In genomic region chr1:226046240-226046639, GRCh38 we compare ENCODE assay signal across 1 cellular context.
TF ChIP-seq lines count a peak whose summit lies in the region.

No MANE protein-coding gene starts in this region.

TF ChIP-seq in A549, 52 proteins besides CTCF, POLR2A, EP300 and RAD21 (continued from another document):
- TF ChIP-seq CEBPB (IDR thresholded peaks at IDR 0.05) = no peak
- no peak for TF ChIP-seq POLR2AphosphoS2 (conservative IDR thresholded peaks at IDR 0.05; ENCODE audit: low read length)
- no peak for TF ChIP-seq ESRRA (IDR thresholded peaks at IDR 0.05; ENCODE audit: borderline replicate concordance, low read length)
- no peak for TF ChIP-seq ATOH8 (CRISPR knock-in tag; IDR thresholded peaks at IDR 0.05; ENCODE audit: low read depth)
- TF ChIP-seq NPAS2 (CRISPR knock-in tag; IDR thresholded peaks at IDR 0.05; ENCODE audit: borderline replicate concordance) = no peak
- no peak for TF ChIP-seq CHD4 (IDR thresholded peaks at IDR 0.05; ENCODE audit: borderline replicate concordance)
- no peak for TF ChIP-seq KDM5A (IDR thresholded peaks at IDR 0.05)
